In the genomic region with DNA sequence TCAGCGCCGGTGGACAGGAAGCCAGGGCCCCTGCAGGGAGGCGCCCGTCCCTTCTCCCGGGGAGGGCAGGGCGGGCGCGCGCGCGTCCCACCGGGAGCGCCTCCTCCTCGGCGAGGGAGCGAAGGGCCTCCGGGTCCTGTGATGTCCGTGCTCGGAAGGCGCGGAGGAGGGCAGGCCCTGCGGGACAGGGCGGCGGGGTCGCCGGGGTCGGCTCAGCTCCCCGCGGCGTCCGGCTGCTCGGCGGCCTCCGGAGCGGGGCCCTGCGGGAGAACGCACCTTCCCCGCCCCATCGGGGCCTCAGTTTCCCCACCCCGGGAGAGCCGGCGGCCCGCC, we compare ENCODE assay signal across 1 cellular context.
TF ChIP-seq lines count a peak whose summit lies in the region.

No MANE protein-coding gene starts in this region.

TF ChIP-seq in HepG2, 621 proteins besides CTCF, POLR2A, EP300 and RAD21 (continued from another document):
- TF ChIP-seq, protein P1, sequence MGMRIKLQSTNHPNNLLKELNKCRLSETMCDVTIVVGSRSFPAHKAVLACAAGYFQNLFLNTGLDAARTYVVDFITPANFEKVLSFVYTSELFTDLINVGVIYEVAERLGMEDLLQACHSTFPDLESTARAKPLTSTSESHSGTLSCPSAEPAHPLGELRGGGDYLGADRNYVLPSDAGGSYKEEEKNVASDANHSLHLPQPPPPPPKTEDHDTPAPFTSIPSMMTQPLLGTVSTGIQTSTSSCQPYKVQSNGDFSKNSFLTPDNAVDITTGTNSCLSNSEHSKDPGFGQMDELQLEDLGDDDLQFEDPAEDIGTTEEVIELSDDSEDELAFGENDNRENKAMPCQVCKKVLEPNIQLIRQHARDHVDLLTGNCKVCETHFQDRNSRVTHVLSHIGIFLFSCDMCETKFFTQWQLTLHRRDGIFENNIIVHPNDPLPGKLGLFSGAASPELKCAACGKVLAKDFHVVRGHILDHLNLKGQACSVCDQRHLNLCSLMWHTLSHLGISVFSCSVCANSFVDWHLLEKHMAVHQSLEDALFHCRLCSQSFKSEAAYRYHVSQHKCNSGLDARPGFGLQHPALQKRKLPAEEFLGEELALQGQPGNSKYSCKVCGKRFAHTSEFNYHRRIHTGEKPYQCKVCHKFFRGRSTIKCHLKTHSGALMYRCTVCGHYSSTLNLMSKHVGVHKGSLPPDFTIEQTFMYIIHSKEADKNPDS (CRISPR knock-in tag; IDR thresholded peaks at IDR 0.05) = no peak
- TF ChIP-seq ZNF3 (CRISPR knock-in tag; IDR thresholded peaks at IDR 0.05) (no peak), CHCHD3 (CRISPR knock-in tag; IDR thresholded peaks at IDR 0.05) (no peak), JUND (CRISPR knock-in tag; IDR thresholded peaks at IDR 0.05) (no peak), THYN1 (CRISPR knock-in tag; IDR thresholded peaks at IDR 0.05; ENCODE audit: borderline replicate concordance, low read depth) (no peak), ZNF605 (CRISPR knock-in tag; IDR thresholded peaks at IDR 0.05) (no peak), ZNF713 (CRISPR knock-in tag; IDR thresholded peaks at IDR 0.05) (no peak), GTF2F1 (IDR thresholded peaks at IDR 0.05; ENCODE audit: low read length) (no peak), ZNF737 (CRISPR knock-in tag; IDR thresholded peaks at IDR 0.05; ENCODE audit: borderline replicate concordance) (no peak), ZFP62 (CRISPR knock-in tag; IDR thresholded peaks at IDR 0.05) (no peak), ZZZ3 (CRISPR knock-in tag; IDR thresholded peaks at IDR 0.05; ENCODE audit: borderline replicate concordance) (no peak), TBP (CRISPR knock-in tag; IDR thresholded peaks at IDR 0.05) (no peak), CBFB (CRISPR knock-in tag; IDR thresholded peaks at IDR 0.05) (no peak), PRPF4 (IDR thresholded peaks at IDR 0.05; ENCODE audit: low read depth, low read length, poor library complexity, severe bottlenecking) (no peak), HDAC1 (CRISPR knock-in tag; IDR thresholded peaks at IDR 0.05) (no peak), HHEX (CRISPR knock-in tag; IDR thresholded peaks at IDR 0.05) (no peak), BORCS8-MEF2B (CRISPR knock-in tag; IDR thresholded peaks at IDR 0.05) (no peak)
- TF ChIP-seq, protein P2, sequence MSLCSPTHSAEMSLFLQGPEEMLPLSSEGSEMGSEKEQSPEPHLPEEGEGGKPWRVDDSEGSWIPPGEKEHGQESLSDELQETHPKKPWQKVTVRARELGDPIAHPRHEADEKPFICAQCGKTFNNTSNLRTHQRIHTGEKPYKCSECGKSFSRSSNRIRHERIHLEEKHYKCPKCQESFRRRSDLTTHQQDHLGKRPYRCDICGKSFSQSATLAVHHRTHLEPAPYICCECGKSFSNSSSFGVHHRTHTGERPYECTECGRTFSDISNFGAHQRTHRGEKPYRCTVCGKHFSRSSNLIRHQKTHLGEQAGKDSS (CRISPR knock-in tag; IDR thresholded peaks at IDR 0.05; ENCODE audit: borderline replicate concordance, low read depth) = no peak
- TF ChIP-seq, protein P3, sequence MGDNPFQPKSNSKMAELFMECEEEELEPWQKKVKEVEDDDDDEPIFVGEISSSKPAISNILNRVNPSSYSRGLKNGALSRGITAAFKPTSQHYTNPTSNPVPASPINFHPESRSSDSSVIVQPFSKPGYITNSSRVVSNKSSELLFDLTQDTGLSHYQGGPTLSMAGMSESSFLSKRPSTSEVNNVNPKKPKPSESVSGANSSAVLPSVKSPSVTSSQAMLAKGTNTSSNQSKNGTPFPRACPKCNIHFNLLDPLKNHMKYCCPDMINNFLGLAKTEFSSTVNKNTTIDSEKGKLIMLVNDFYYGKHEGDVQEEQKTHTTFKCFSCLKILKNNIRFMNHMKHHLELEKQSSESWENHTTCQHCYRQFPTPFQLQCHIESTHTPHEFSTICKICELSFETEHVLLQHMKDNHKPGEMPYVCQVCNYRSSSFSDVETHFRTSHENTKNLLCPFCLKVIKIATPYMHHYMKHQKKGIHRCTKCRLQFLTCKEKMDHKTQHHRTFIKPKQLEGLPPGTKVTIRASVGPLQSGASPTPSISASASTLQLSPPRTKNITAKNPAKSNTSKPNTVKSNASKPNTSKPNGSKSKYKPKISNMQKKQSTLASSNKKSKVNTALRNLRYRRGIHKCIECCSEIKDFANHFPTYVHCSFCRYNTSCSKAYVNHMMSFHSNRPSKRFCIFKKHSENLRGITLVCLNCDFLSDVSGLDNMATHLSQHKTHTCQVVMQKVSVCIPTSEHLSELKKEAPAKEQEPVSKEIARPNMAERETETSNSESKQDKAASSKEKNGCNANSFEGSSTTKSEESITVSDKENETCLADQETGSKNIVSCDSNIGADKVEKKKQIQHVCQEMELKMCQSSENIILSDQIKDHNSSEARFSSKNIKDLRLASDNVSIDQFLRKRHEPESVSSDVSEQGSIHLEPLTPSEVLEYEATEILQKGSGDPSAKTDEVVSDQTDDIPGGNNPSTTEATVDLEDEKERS (CRISPR knock-in tag; IDR thresholded peaks at IDR 0.05) = no peak
- TF ChIP-seq, protein P4, sequence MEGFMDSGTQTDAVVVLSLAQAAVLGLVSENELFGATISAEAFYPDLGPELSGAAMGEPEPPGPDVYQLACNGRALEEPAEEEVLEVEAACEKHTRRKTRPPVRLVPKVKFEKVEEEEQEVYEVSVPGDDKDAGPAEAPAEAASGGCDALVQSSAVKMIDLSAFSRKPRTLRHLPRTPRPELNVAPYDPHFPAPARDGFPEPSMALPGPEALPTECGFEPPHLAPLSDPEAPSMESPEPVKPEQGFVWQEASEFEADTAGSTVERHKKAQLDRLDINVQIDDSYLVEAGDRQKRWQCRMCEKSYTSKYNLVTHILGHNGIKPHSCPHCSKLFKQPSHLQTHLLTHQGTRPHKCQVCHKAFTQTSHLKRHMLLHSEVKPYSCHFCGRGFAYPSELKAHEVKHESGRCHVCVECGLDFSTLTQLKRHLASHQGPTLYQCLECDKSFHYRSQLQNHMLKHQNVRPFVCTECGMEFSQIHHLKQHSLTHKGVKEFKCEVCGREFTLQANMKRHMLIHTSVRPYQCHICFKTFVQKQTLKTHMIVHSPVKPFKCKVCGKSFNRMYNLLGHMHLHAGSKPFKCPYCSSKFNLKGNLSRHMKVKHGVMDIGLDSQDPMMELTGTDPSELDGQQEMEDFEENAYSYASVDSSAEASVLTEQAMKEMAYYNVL (CRISPR knock-in tag; IDR thresholded peaks at IDR 0.05; ENCODE audit: borderline replicate concordance) = peak; percentile 27
- TF ChIP-seq, protein P5, sequence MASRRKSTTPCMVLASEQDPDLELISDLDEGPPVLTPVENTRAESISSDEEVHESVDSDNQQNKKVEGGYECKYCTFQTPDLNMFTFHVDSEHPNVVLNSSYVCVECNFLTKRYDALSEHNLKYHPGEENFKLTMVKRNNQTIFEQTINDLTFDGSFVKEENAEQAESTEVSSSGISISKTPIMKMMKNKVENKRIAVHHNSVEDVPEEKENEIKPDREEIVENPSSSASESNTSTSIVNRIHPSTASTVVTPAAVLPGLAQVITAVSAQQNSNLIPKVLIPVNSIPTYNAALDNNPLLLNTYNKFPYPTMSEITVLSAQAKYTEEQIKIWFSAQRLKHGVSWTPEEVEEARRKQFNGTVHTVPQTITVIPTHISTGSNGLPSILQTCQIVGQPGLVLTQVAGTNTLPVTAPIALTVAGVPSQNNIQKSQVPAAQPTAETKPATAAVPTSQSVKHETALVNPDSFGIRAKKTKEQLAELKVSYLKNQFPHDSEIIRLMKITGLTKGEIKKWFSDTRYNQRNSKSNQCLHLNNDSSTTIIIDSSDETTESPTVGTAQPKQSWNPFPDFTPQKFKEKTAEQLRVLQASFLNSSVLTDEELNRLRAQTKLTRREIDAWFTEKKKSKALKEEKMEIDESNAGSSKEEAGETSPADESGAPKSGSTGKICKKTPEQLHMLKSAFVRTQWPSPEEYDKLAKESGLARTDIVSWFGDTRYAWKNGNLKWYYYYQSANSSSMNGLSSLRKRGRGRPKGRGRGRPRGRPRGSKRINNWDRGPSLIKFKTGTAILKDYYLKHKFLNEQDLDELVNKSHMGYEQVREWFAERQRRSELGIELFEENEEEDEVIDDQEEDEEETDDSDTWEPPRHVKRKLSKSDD (CRISPR knock-in tag; IDR thresholded peaks at IDR 0.05; ENCODE audit: low read depth) = no peak; the same call in 1 of the 2 replicates
